In genomic region chr2:97691166-97691565, GRCh38 we compare ENCODE assay signal across 18 cellular contexts. TPM values are rescaled to one million over a fixed set of nuclear protein-coding genes. Genes with fewer than 3 reads are reported as not detected.
DNase-seq lines count a peak whose midpoint lies in the region; ATAC-seq lines count a peak whose summit lies in the region.
"Had no signal": no experiment of that assay in that cellular context is flagged by ENCODE, and none has a peak within 500 bp of the region (broad histone marks: within the 10 kb centered on the region; RNA-seq: fewer than 3 reads in every experiment).

No MANE protein-coding gene starts in this region.

- no peak overlapping the region for H3K4me3 ChIP-seq in BLaER1 treated with 17β-estradiol and CSF1 and Interleukin-3, amounts not matched to agents 10 nM and 100 nM
- H3K4me3 ChIP-seq in NT2/D1 (ENCODE audit: insufficient read length, low read depth) (no peak overlapping the region), iPS DF 6.9 (ENCODE audit: low read length) (no peak overlapping the region), neuronal stem cell (ENCODE audit: low read length in 2 of 2) (no peak overlapping the region)

- H2BK12ac ChIP-seq in neuronal stem cell (ENCODE audit: low read length) = no peak overlapping the region

- no peak overlapping the region for H3K27ac Mint-ChIP-seq in naive thymus-derived CD8-positive, alpha-beta T cell
- H3K27ac Mint-ChIP-seq: CD14-positive monocyte had no signal

- H3K9ac ChIP-seq in BLaER1 treated with 17β-estradiol and CSF1 and Interleukin-3, amounts not matched to agents 10 nM and 100 nM = no peak overlapping the region
- H3K9ac ChIP-seq in NT2/D1 (ENCODE audit: insufficient read length, low read depth) = no peak overlapping the region
- H3K9ac ChIP-seq in neuronal stem cell (ENCODE audit: low read depth, low read length, poor library complexity) = no peak overlapping the region

- no CpG with 5 or more reads among the region's 6 CpGs for WGBS in iPS DF 6.9 (ENCODE audit: insufficient coverage, insufficient read length)
- no CpG with 5 or more reads among the region's 6 CpGs for WGBS in neuronal stem cell (ENCODE audit: extremely low coverage in 2 of 2, insufficient read length in 2 of 2, insufficient replicate concordance in 1 of 2), 2 donors

- no peak overlapping the region for H3K14ac ChIP-seq in neuronal stem cell (ENCODE audit: low read length)

- no peak overlapping the region for H3K27ac ChIP-seq in BLaER1 treated with 17β-estradiol and CSF1 and Interleukin-3, amounts not matched to agents 10 nM and 100 nM
- H3K27ac ChIP-seq in iPS DF 6.9 (ENCODE audit: low read length) (no peak overlapping the region), neuronal stem cell (replicated peaks; ENCODE audit: low read length) (no peak overlapping the region)

- H3K36me3 Mint-ChIP-seq in naive thymus-derived CD8-positive, alpha-beta T cell = no peaks in the 10 kb centered on the region
- H3K36me3 Mint-ChIP-seq: CD14-positive monocyte had no signal

- no peak overlapping the region for H3K4me3 Mint-ChIP-seq in naive thymus-derived CD8-positive, alpha-beta T cell

- peak; percentile 76 for DNase-seq in NT2/D1 (ENCODE audit: low read depth, low spot score)
- peak; percentile 29 for DNase-seq in iPS DF 6.9 (ENCODE audit: low read depth, low spot score)
- no peak for DNase-seq in neuronal stem cell (ENCODE audit: low spot score)
- no peak for DNase-seq in NCI-H1930 (lab: John Stamatoyannopoulos, UW)
- no peak for DNase-seq in HK-2 (ENCODE audit: unreplicated experiment)
- DNase-seq in naive thymus-derived CD8-positive, alpha-beta T cell = no peak
- DNase-seq: Calu3, Karpas-422, MM.1S, NCI-H1105, NCI-H187 treated with DMSO at 0.1 percent for 48 hours, NCI-H510A, SIG-M5 had no signal

- no peaks in the 10 kb centered on the region for H3K27me3 ChIP-seq in BLaER1 treated with 17β-estradiol and CSF1 and Interleukin-3, amounts not matched to agents 10 nM and 100 nM
- H3K27me3 ChIP-seq in NT2/D1 (ENCODE audit: insufficient read depth, insufficient read length) (no peaks in the 10 kb centered on the region), iPS DF 6.9 (ENCODE audit: control insufficient read depth, insufficient read depth, low read length) (no peaks in the 10 kb centered on the region), neuronal stem cell (ENCODE audit: control insufficient read depth in 3 of 3, insufficient read depth in 3 of 3, low read depth in 1 of 3, low read length in 3 of 3) (no peaks in the 10 kb centered on the region)

- no peak overlapping the region for H4K91ac ChIP-seq in neuronal stem cell (ENCODE audit: low read depth, low read length, poor library complexity)

- H2AK5ac ChIP-seq in neuronal stem cell (ENCODE audit: low read depth, low read length) = no peak overlapping the region

- POLR2A ChIA-PET in naive thymus-derived CD8-positive, alpha-beta T cell (lab: Charles Lee) = interaction anchor here (0.7 kb wide), 1 partner anchor 12 kb away, joined by 3 read pairs; no protein-coding TSS in a partner anchor

- H3K79me1 ChIP-seq in neuronal stem cell (ENCODE audit: low read depth, low read length) = no peaks in the 10 kb centered on the region

- peak overlapping the region; percentile 45 for H2AFZ ChIP-seq in neuronal stem cell (ENCODE audit: low read length)

- no peak overlapping the region for H2BK15ac ChIP-seq in neuronal stem cell (ENCODE audit: low read length)

- H3K18ac ChIP-seq in neuronal stem cell (ENCODE audit: low read length) = peak overlapping the region; percentile 8

- H4K8ac ChIP-seq in neuronal stem cell (ENCODE audit: low read depth, low read length) = no peak overlapping the region

- peaks cover 0 to 3% (median 0%) of the 10 kb centered on the region in 5 donors for H3K27me3 Mint-ChIP-seq in naive thymus-derived CD8-positive, alpha-beta T cell

- H2BK120ac ChIP-seq in neuronal stem cell (ENCODE audit: low read depth, low read length) = no peak overlapping the region

- no peak overlapping the region for H3K23ac ChIP-seq in neuronal stem cell (ENCODE audit: low read depth, low read length, poor library complexity)

- peak overlapping the region in 6 of 11 experiments; percentile 15 to 54 (median 44); a peak in 8 of 22 replicates for H3K4me2 ChIP-seq in BLaER1 treated with 17β-estradiol and CSF1 and Interleukin-3, amounts not matched to agents 10 nM and 100 nM
- no peak overlapping the region for H3K4me2 ChIP-seq in neuronal stem cell (ENCODE audit: insufficient read depth, low read length, poor library complexity, severe bottlenecking)

- no peak for ATAC-seq in HG03520 (IDR thresholded peaks at IDR 0.05; ENCODE audit: unreplicated experiment)
- ATAC-seq in naive thymus-derived CD8-positive, alpha-beta T cell = no peak

- H3K4me1 Mint-ChIP-seq in naive thymus-derived CD8-positive, alpha-beta T cell = peaks cover 0 to 4% (median 0%) of the 10 kb centered on the region in 4 donors

- H3K4ac ChIP-seq in neuronal stem cell (ENCODE audit: low read length) = no peak overlapping the region

- H3K36me3 ChIP-seq in BLaER1 treated with 17β-estradiol and CSF1 and Interleukin-3, amounts not matched to agents 10 nM and 100 nM = no peaks in the 10 kb centered on the region
- no peaks in the 10 kb centered on the region for H3K36me3 ChIP-seq in NT2/D1 (ENCODE audit: insufficient read depth, insufficient read length, low read length)
- H3K36me3 ChIP-seq in iPS DF 6.9 (ENCODE audit: control insufficient read depth, insufficient read depth, low read length) = no peaks in the 10 kb centered on the region
- H3K36me3 ChIP-seq in neuronal stem cell (replicated peaks in 1 of 2; ENCODE audit: control insufficient read depth in 2 of 2, insufficient read depth in 2 of 2, low read length in 2 of 2) = no peaks in the 10 kb centered on the region

- no peaks in the 10 kb centered on the region for H3K9me3 Mint-ChIP-seq in naive thymus-derived CD8-positive, alpha-beta T cell

- H3K4me1 ChIP-seq in BLaER1 treated with 17β-estradiol and CSF1 and Interleukin-3, amounts not matched to agents 10 nM and 100 nM = peaks cover 7 to 15% (median 10%) of the 10 kb centered on the region in 10 experiments; a peak in 15 of 20 replicates
- H3K4me1 ChIP-seq in NT2/D1 (ENCODE audit: insufficient read depth, insufficient read length) = peaks cover 3% of the 10 kb centered on the region
- H3K4me1 ChIP-seq in iPS DF 6.9 (ENCODE audit: control insufficient read depth, insufficient read depth, low read length) = peaks cover 2% of the 10 kb centered on the region; the same call in 1 of the 2 replicates
- peaks cover 0 to 2% of the 10 kb centered on the region in 2 donors for H3K4me1 ChIP-seq in neuronal stem cell (ENCODE audit: control insufficient read depth in 2 of 2, insufficient read depth in 1 of 2, low read depth in 1 of 2, low read length in 2 of 2)

- 0 out of 22 replicates have a peak, but pooled peaks cover 0 to 3% (median 0%) of the 10 kb centered on the region in 11 experiments for H3K9me3 ChIP-seq in BLaER1 treated with 17β-estradiol and CSF1 and Interleukin-3, amounts not matched to agents 10 nM and 100 nM (replicated peaks in 1 of 11)
- peaks cover 11% of the 10 kb centered on the region; the same call in 1 of the 2 replicates for H3K9me3 ChIP-seq in NT2/D1 (ENCODE audit: insufficient read depth, low read length)
- no peaks in the 10 kb centered on the region for H3K9me3 ChIP-seq in iPS DF 6.9 (ENCODE audit: control insufficient read depth, insufficient read depth, low read length)
- no peaks in the 10 kb centered on the region for H3K9me3 ChIP-seq in neuronal stem cell (replicated peaks in 1 of 2; ENCODE audit: control insufficient read depth in 2 of 2, insufficient read depth in 1 of 2, low read depth in 1 of 2, low read length in 2 of 2)

- no peak overlapping the region for H2BK5ac ChIP-seq in neuronal stem cell (ENCODE audit: low read length)

- no peaks in the 10 kb centered on the region for H4K20me1 ChIP-seq in BLaER1 treated with 17β-estradiol and CSF1 and Interleukin-3, amounts not matched to agents 10 nM and 100 nM

RNA-seq across cellular contexts. Expression of gene C2orf92, which starts 21.7 kb away (rescaled TPM):
- polyA plus RNA-seq in neuronal stem cell (2013, experiment 1 of 2) = 3.1 TPM
- 3.7 TPM for polyA plus RNA-seq in neuronal stem cell (2013, experiment 2 of 2)
- 10 to 100 TPM; 18.2 to 21.2 TPM for total RNA-seq in naive thymus-derived CD8-positive, alpha-beta T cell
- 1 to 10 TPM in 1 of 3 donors, under 1 TPM in 2; 0.35 to 1.5 (median 0.68) TPM for polyA plus RNA-seq in naive thymus-derived CD8-positive, alpha-beta T cell
- polyA plus RNA-seq: CD14-positive monocyte had no signal

RNA-seq across cellular contexts. Expression of gene ZAP70, which starts 22.2 kb away (rescaled TPM):
- polyA plus RNA-seq in neuronal stem cell (2013, experiment 1 of 2) = 0.08 TPM
- 0.06 TPM for polyA plus RNA-seq in neuronal stem cell (2013, experiment 2 of 2)
- 100 to 1,000 TPM; 490 to 503 TPM for total RNA-seq in naive thymus-derived CD8-positive, alpha-beta T cell
- 100 to 1,000 TPM; 131 to 168 (median 149) TPM for polyA plus RNA-seq in naive thymus-derived CD8-positive, alpha-beta T cell
- total RNA-seq: A172, Calu3, G401 had no signal

RNA-seq across cellular contexts. Expression of gene ACTR1B, which starts 27.3 kb away (rescaled TPM):
- 58.1 TPM for polyA plus RNA-seq in neuronal stem cell (2013, experiment 1 of 2)
- 55.1 TPM for polyA plus RNA-seq in neuronal stem cell (2013, experiment 2 of 2)
- 10 to 100 TPM; 94.0 to 97.8 TPM for total RNA-seq in naive thymus-derived CD8-positive, alpha-beta T cell
- polyA plus RNA-seq in naive thymus-derived CD8-positive, alpha-beta T cell = 10 to 100 TPM; 11.7 to 17.9 (median 13.0) TPM

RNA-seq across cellular contexts. Expression of gene COX5B, which starts 45.3 kb away (rescaled TPM):
- 226 TPM for polyA plus RNA-seq in neuronal stem cell (2013, experiment 1 of 2)
- polyA plus RNA-seq in neuronal stem cell (2013, experiment 2 of 2) = 217 TPM
- total RNA-seq in naive thymus-derived CD8-positive, alpha-beta T cell = 100 to 1,000 TPM; 119 to 125 TPM
- 100 to 1,000 TPM; 321 to 373 (median 350) TPM for polyA plus RNA-seq in naive thymus-derived CD8-positive, alpha-beta T cell

Comparison
In these comparisons a context has a peak if more than half of its experiments do, and no peak if none do; other contexts are left out.
1. DNase-seq: peak in NT2/D1 (single experiment) and iPS DF 6.9 (single experiment); none in neuronal stem cell (single experiment), NCI-H1930 (0 of 2), HK-2 (single experiment) and naive thymus-derived CD8-positive, alpha-beta T cell (0 of 10).